In the genomic region with DNA sequence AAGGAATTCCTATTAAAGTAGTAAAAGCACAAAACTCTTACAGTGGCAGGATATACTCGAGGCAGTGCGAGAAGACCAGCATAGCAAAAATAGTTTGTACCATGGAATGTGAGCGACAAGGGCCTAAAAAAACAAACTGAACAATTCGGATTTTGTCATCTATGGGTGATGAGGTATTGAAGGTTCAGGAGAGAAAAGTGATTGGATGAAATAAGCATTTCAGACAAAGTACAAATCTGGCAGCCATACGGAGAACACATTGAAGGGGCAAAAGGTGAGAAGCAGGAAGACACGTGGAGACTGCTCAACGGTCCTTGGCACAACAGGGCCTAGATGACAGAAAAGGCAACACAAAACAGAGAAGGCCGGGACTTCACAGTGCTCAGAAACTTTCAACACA, we compare ENCODE assay signal across 23 cellular contexts. TPM values are rescaled to one million over a fixed set of nuclear protein-coding genes. Genes with fewer than 3 reads are reported as not detected.
DNase-seq lines count a peak whose midpoint lies in the region; ATAC-seq and TF ChIP-seq lines count a peak whose summit lies in the region.
"Had no signal": no experiment of that assay in that cellular context is flagged by ENCODE, and none has a peak within 500 bp of the region (broad histone marks: within the 10 kb centered on the region; RNA-seq: fewer than 3 reads in every experiment).

No MANE protein-coding gene starts in this region.

- H3K4me1 Mint-ChIP-seq in mesothelial cell of epicardium = peaks cover 54% of the 10 kb centered on the region
- peaks cover 2% of the 10 kb centered on the region for H3K4me1 Mint-ChIP-seq in T-helper 2 cell treated with Interferon-gamma antibody and Interleukin-4, amounts not matched to agents 5 μg/mL and 100 μg/mL, for 36 hours (ENCODE audit: low read depth)
- H3K4me1 Mint-ChIP-seq in activated naive CD8-positive, alpha-beta T cell treated with anti-CD3 and anti-CD28 coated beads for 36 hours = no peaks in the 10 kb centered on the region
- H3K4me1 Mint-ChIP-seq: activated naive CD4-positive, alpha-beta T cell treated with anti-CD3 and anti-CD28 coated beads, Interleukin-2, amount 50 U/mL, for 24 hours; T-cell had no signal

- no peaks in the 10 kb centered on the region for H3K9me3 ChIP-seq in cardiac muscle cell (ENCODE audit: low read depth)
- no peaks in the 10 kb centered on the region for H3K9me3 ChIP-seq in right cardiac atrium (ENCODE audit: control insufficient read depth, low read length)
- no peaks in the 10 kb centered on the region for H3K9me3 ChIP-seq in tibial artery
- H3K9me3 ChIP-seq: transverse colon had no signal

- H3K4me1 ChIP-seq in cardiac muscle cell (ENCODE audit: low read depth) = peaks cover 27% of the 10 kb centered on the region
- peaks cover 14% of the 10 kb centered on the region for H3K4me1 ChIP-seq in right cardiac atrium (ENCODE audit: control insufficient read depth, insufficient read depth, low read length)
- H3K4me1 ChIP-seq in tibial artery = peaks cover 0 to 99% (median 46%) of the 10 kb centered on the region in 4 donors

- TF ChIP-seq CTCF in cardiac muscle cell (IDR thresholded peaks at IDR 0.05; ENCODE audit: low read depth, low read length) (no peak), coronary artery (IDR thresholded peaks at IDR 0.05) (no peak), mesothelial cell of epicardium (IDR thresholded peaks at IDR 0.05; ENCODE audit: unreplicated experiment) (no peak), tibial artery (IDR thresholded peaks at IDR 0.05) (no peak)

- H3K9me3 Mint-ChIP-seq in mesothelial cell of epicardium = peaks cover 16% of the 10 kb centered on the region
- H3K9me3 Mint-ChIP-seq in T-helper 2 cell treated with Interferon-gamma antibody and Interleukin-4, amounts not matched to agents 5 μg/mL and 100 μg/mL, for 36 hours = no peaks in the 10 kb centered on the region
- peaks cover 3% of the 10 kb centered on the region for H3K9me3 Mint-ChIP-seq in activated naive CD8-positive, alpha-beta T cell treated with anti-CD3 and anti-CD28 coated beads for 36 hours

- peaks cover 10% of the 10 kb centered on the region for H3K36me3 ChIP-seq in cardiac muscle cell
- no peaks in the 10 kb centered on the region for H3K36me3 ChIP-seq in tibial artery
- H3K36me3 ChIP-seq: transverse colon had no signal

- no peaks in the 10 kb centered on the region for H3K27me3 Mint-ChIP-seq in mesothelial cell of epicardium (ENCODE audit: low read depth)
- H3K27me3 Mint-ChIP-seq in T-helper 2 cell treated with Interferon-gamma antibody and Interleukin-4, amounts not matched to agents 5 μg/mL and 100 μg/mL, for 36 hours (ENCODE audit: low read depth) = peaks cover 5% of the 10 kb centered on the region
- H3K27me3 Mint-ChIP-seq in activated naive CD8-positive, alpha-beta T cell treated with anti-CD3 and anti-CD28 coated beads for 36 hours = peaks cover 5% of the 10 kb centered on the region

- H3K36me3 Mint-ChIP-seq in mesothelial cell of epicardium = peaks cover 27% of the 10 kb centered on the region
- no peaks in the 10 kb centered on the region for H3K36me3 Mint-ChIP-seq in T-helper 2 cell treated with Interferon-gamma antibody and Interleukin-4, amounts not matched to agents 5 μg/mL and 100 μg/mL, for 36 hours (ENCODE audit: low read depth)
- peaks cover 2% of the 10 kb centered on the region for H3K36me3 Mint-ChIP-seq in activated naive CD8-positive, alpha-beta T cell treated with anti-CD3 and anti-CD28 coated beads for 36 hours
- H3K36me3 Mint-ChIP-seq: T-cell had no signal

- DNase-seq in cardiac muscle cell (ENCODE audit: low read depth in 1 of 2, low spot score in 1 of 2) = no peak
- DNase-seq in right cardiac atrium = no peak
- no peak for DNase-seq in coronary artery (ENCODE audit: low spot score)
- DNase-seq in mesothelial cell of epicardium (ENCODE audit: low spot score in 2 of 2, unreplicated experiment in 2 of 2) = no peak
- no peak for DNase-seq in tibial artery
- DNase-seq in T-helper 2 cell treated with Interferon-gamma antibody and Interleukin-4, amounts not matched to agents 5 μg/mL and 100 μg/mL, for 36 hours (ENCODE audit: low spot score) = no peak
- DNase-seq in activated naive CD8-positive, alpha-beta T cell treated with anti-CD3 and anti-CD28 coated beads for 36 hours = no peak
- DNase-seq: 8988T; activated CD4-positive, alpha-beta T cell treated with anti-CD3 and anti-CD28 coated beads for 4 hours; DND-41; head of caudate nucleus; NCI-H1092 treated with DMSO at 0.1 percent for 48 hours; NCI-H2029; NCI-H226; NCI-H82; OCI-M1; stimulated activated CD4-positive, alpha-beta T cell treated with anti-CD3 and anti-CD28 coated beads, Interleukin-4, amount 100 ng/mL, for 1 hour; stimulated activated naive CD4-positive, alpha-beta T cell treated with Interleukin-2 at 50 U/mL for 16 hours; T-cell; transverse colon had no signal

- ATAC-seq in right cardiac atrium (no peak), GM21825 (IDR thresholded peaks at IDR 0.05; ENCODE audit: unreplicated experiment) (no peak)
- ATAC-seq: T-cell had no signal

- H3K4me3 ChIP-seq in cardiac muscle cell = no peak overlapping the region
- H3K4me3 ChIP-seq in right cardiac atrium (ENCODE audit: low read length) = no peak overlapping the region
- H3K4me3 ChIP-seq in coronary artery = peak overlapping the region; percentile 37
- H3K4me3 ChIP-seq in tibial artery = peak overlapping the region; percentile 7 to 25
- H3K4me3 ChIP-seq: transverse colon had no signal

- H3K27ac Mint-ChIP-seq in mesothelial cell of epicardium = peak overlapping the region; percentile 88
- no peak overlapping the region for H3K27ac Mint-ChIP-seq in T-helper 2 cell treated with Interferon-gamma antibody and Interleukin-4, amounts not matched to agents 5 μg/mL and 100 μg/mL, for 36 hours
- H3K27ac Mint-ChIP-seq in activated naive CD8-positive, alpha-beta T cell treated with anti-CD3 and anti-CD28 coated beads for 36 hours = no peak overlapping the region
- H3K27ac Mint-ChIP-seq: activated naive CD4-positive, alpha-beta T cell treated with anti-CD3 and anti-CD28 coated beads, Interleukin-2, amount 50 U/mL, for 24 hours; T-cell had no signal

- H3K27ac ChIP-seq in cardiac muscle cell = peak overlapping the region; percentile 62
- no peak overlapping the region for H3K27ac ChIP-seq in right cardiac atrium (ENCODE audit: low read length)
- peak overlapping the region; percentile 82 to 86 for H3K27ac ChIP-seq in coronary artery
- H3K27ac ChIP-seq in tibial artery = peak overlapping the region; percentile 97 to 98
- H3K27ac ChIP-seq: HL-60 had no signal

- no peak overlapping the region for H3K4me3 Mint-ChIP-seq in mesothelial cell of epicardium
- H3K4me3 Mint-ChIP-seq in T-helper 2 cell treated with Interferon-gamma antibody and Interleukin-4, amounts not matched to agents 5 μg/mL and 100 μg/mL, for 36 hours = no peak overlapping the region
- H3K4me3 Mint-ChIP-seq in activated naive CD8-positive, alpha-beta T cell treated with anti-CD3 and anti-CD28 coated beads for 36 hours = no peak overlapping the region
- H3K4me3 Mint-ChIP-seq: activated naive CD4-positive, alpha-beta T cell treated with anti-CD3 and anti-CD28 coated beads, Interleukin-2, amount 50 U/mL, for 24 hours; T-cell had no signal

- 34% methylated on average over 8 of the region's 8 CpGs for WGBS in right cardiac atrium

- intact Hi-C loops in right cardiac atrium (cut with DNase I) (no loop called here), tibial artery (cut with DNase I; ENCODE audit: low total_unique reads) (no loop called here)

- H3K27me3 ChIP-seq in cardiac muscle cell = no peaks in the 10 kb centered on the region
- H3K27me3 ChIP-seq in right cardiac atrium (ENCODE audit: control insufficient read depth, insufficient read depth) = no peaks in the 10 kb centered on the region
- no peaks in the 10 kb centered on the region for H3K27me3 ChIP-seq in tibial artery
- H3K27me3 ChIP-seq: transverse colon had no signal

RNA-seq across cellular contexts. Expression of gene MYH10, which starts 22.5 kb away (rescaled TPM):
- total RNA-seq in cardiac muscle cell (152 and 194 TPM in 2 replicates), right cardiac atrium (10 to 100 TPM; 55.4 to 75.2 (median 59.0) TPM), mesothelial cell of epicardium (308 to 328 TPM (median 312 TPM) in 3 replicates)
- polyA plus RNA-seq in cardiac muscle cell (147 and 159 TPM in 2 replicates), right cardiac atrium (21.8 TPM)
- 10 to 100 TPM; 20.1 to 22.3 TPM for total RNA-seq in activated naive CD8-positive, alpha-beta T cell treated with anti-CD3 and anti-CD28 coated beads for 36 hours

Comparison
In these comparisons a context has a peak if more than half of its experiments do, and no peak if none do; other contexts are left out.
1. H3K4me3 ChIP-seq: peak in coronary artery (single experiment) and tibial artery (2 of 2); none in cardiac muscle cell (single experiment) and right cardiac atrium (single experiment).